9 cellular contexts compared by ENCODE assay signal in genomic region chr2:224442092-224442999, GRCh38. TPM values are rescaled to one million over a fixed set of nuclear protein-coding genes. Genes with fewer than 3 reads are reported as not detected.
A peak's percentile ranks its signal among the peaks of the same experiment; 100 is the strongest.
DNase-seq lines count a peak whose midpoint lies in the region; ATAC-seq and TF ChIP-seq lines count a peak whose summit lies in the region.
"Had no signal": no experiment of that assay in that cellular context is flagged by ENCODE, and none has a peak within 500 bp of the region (broad histone marks: within the 10 kb centered on the region; RNA-seq: fewer than 3 reads in every experiment).

No MANE protein-coding gene starts in this region.

- no peak for TF ChIP-seq CTCF in CD4-positive, alpha-beta T cell (IDR thresholded peaks at IDR 0.05)
- TF ChIP-seq CTCF in activated CD8-positive, alpha-beta T cell treated with anti-CD3 and anti-CD28 coated beads for 36 hours (IDR thresholded peaks at IDR 0.05): no peak
- no peak for TF ChIP-seq CTCF in left ventricle myocardium inferior (IDR thresholded peaks at IDR 0.05; ENCODE audit: borderline replicate concordance)

- no peak overlapping the region for H3K27ac ChIP-seq in CD4-positive, alpha-beta T cell (ENCODE audit: low read depth, low read length)
- no peak overlapping the region for H3K27ac ChIP-seq in left ventricle myocardium inferior (replicated peaks)

- H3K9me3 Mint-ChIP-seq in CD4-positive, alpha-beta T cell: no peaks in the 10 kb centered on the region
- H3K9me3 Mint-ChIP-seq in activated CD8-positive, alpha-beta T cell treated with anti-CD3 and anti-CD28 coated beads for 36 hours: no peaks in the 10 kb centered on the region
- H3K9me3 Mint-ChIP-seq in stimulated activated naive B cell treated with anti-CD40 and anti-IgM and Interleukin-4, amounts not matched to agents 10 μg/mL and 1 μg/mL and 100 μg/mL, for 72 hours: no peaks in the 10 kb centered on the region

- intact Hi-C loops in CD4-positive, alpha-beta T cell (cut with DNase I, micrococcal nuclease): no loop called here
- intact Hi-C loops in activated CD8-positive, alpha-beta T cell treated with anti-CD3 and anti-CD28 coated beads for 36 hours (cut with micrococcal nuclease): no loop called here
- intact Hi-C loops in left ventricle myocardium inferior (cut with micrococcal nuclease): no loop called here

- peaks cover 28% of the 10 kb centered on the region for H3K27me3 ChIP-seq in CD4-positive, alpha-beta T cell (ENCODE audit: control insufficient read depth, insufficient read depth, low read length)
- H3K27me3 ChIP-seq in left ventricle myocardium inferior (ENCODE audit: low read depth): peaks cover 34% of the 10 kb centered on the region

- H3K36me3 ChIP-seq in left ventricle myocardium inferior: no peaks in the 10 kb centered on the region

- peaks cover 56% of the 10 kb centered on the region for H3K27me3 Mint-ChIP-seq in CD4-positive, alpha-beta T cell
- H3K27me3 Mint-ChIP-seq in activated CD8-positive, alpha-beta T cell treated with anti-CD3 and anti-CD28 coated beads for 36 hours: peaks cover 37% of the 10 kb centered on the region
- H3K27me3 Mint-ChIP-seq in stimulated activated naive B cell treated with anti-CD40 and anti-IgM and Interleukin-4, amounts not matched to agents 10 μg/mL and 1 μg/mL and 100 μg/mL, for 72 hours: peaks cover 26 to 30% of the 10 kb centered on the region in 2 donors

- peak overlapping the region; percentile 68 for H3K4me3 Mint-ChIP-seq in CD4-positive, alpha-beta T cell
- H3K4me3 Mint-ChIP-seq in activated CD8-positive, alpha-beta T cell treated with anti-CD3 and anti-CD28 coated beads for 36 hours: peak overlapping the region; percentile 64
- H3K4me3 Mint-ChIP-seq in stimulated activated naive B cell treated with anti-CD40 and anti-IgM and Interleukin-4, amounts not matched to agents 10 μg/mL and 1 μg/mL and 100 μg/mL, for 72 hours: peak overlapping the region; percentile 80 to 83

- CTCF ChIA-PET in CD4-positive, alpha-beta T cell (lab: Charles Lee): no interaction called here
- CTCF ChIA-PET in activated CD8-positive, alpha-beta T cell treated with anti-CD3 and anti-CD28 coated beads for 36 hours (lab: Charles Lee): interaction anchor here (2.8 kb wide), 1 partner anchor 208 kb away, joined by 9 read pairs; no protein-coding TSS in a partner anchor

- POLR2A ChIA-PET in CD4-positive, alpha-beta T cell (lab: Charles Lee): no interaction called here
- POLR2A ChIA-PET in activated CD8-positive, alpha-beta T cell treated with anti-CD3 and anti-CD28 coated beads for 36 hours (lab: Charles Lee): no interaction called here

- H3K4me3 ChIP-seq in left ventricle myocardium inferior: peak overlapping the region; percentile 70

- H3K36me3 Mint-ChIP-seq in CD4-positive, alpha-beta T cell (ENCODE audit: low read depth): no peaks in the 10 kb centered on the region
- H3K36me3 Mint-ChIP-seq in activated CD8-positive, alpha-beta T cell treated with anti-CD3 and anti-CD28 coated beads for 36 hours (ENCODE audit: low read depth): no peaks in the 10 kb centered on the region
- H3K36me3 Mint-ChIP-seq in stimulated activated naive B cell treated with anti-CD40 and anti-IgM and Interleukin-4, amounts not matched to agents 10 μg/mL and 1 μg/mL and 100 μg/mL, for 72 hours: no peaks in the 10 kb centered on the region

- in situ Hi-C loops in KBM-7 (cut with MboI; ENCODE audit: low pct_unique_long_range_greater_than_20kb, low sequenced_read_pairs): no loop called here

- no peak for DNase-seq in CD4-positive, alpha-beta T cell
- DNase-seq in activated CD8-positive, alpha-beta T cell treated with anti-CD3 and anti-CD28 coated beads for 36 hours: peak; percentile 26
- no peak for DNase-seq in left ventricle myocardium inferior
- DNase-seq in stimulated activated naive B cell treated with anti-CD40 and anti-IgM and Interleukin-4, amounts not matched to agents 10 μg/mL and 1 μg/mL and 100 μg/mL, for 72 hours: peak; percentile 9
- no peak for DNase-seq in T-helper 9 cell
- DNase-seq in KBM-7: no peak

- peaks cover 12% of the 10 kb centered on the region for H3K4me1 ChIP-seq in left ventricle myocardium inferior

- no peak overlapping the region for H3K27ac Mint-ChIP-seq in CD4-positive, alpha-beta T cell
- no peak overlapping the region for H3K27ac Mint-ChIP-seq in activated CD8-positive, alpha-beta T cell treated with anti-CD3 and anti-CD28 coated beads for 36 hours
- H3K27ac Mint-ChIP-seq in stimulated activated naive B cell treated with anti-CD40 and anti-IgM and Interleukin-4, amounts not matched to agents 10 μg/mL and 1 μg/mL and 100 μg/mL, for 72 hours: peak overlapping the region; percentile 88

- peak; percentile 64 for ATAC-seq in CD4-positive, alpha-beta T cell (ENCODE audit: poor library complexity)
- ATAC-seq in GM19463 (IDR thresholded peaks at IDR 0.05; ENCODE audit: unreplicated experiment) (peak; percentile 64), GM19328 (IDR thresholded peaks at IDR 0.05; ENCODE audit: unreplicated experiment) (no peak)
- ATAC-seq in activated CD8-positive, alpha-beta T cell treated with anti-CD3 and anti-CD28 coated beads for 36 hours: peak; percentile 53
- peak; percentile 75 to 78 for ATAC-seq in stimulated activated naive B cell treated with anti-CD40 and anti-IgM and Interleukin-4, amounts not matched to agents 10 μg/mL and 1 μg/mL and 100 μg/mL, for 72 hours (replicated peaks)

- peaks cover 5% of the 10 kb centered on the region for H3K4me1 Mint-ChIP-seq in CD4-positive, alpha-beta T cell (ENCODE audit: low read depth)
- H3K4me1 Mint-ChIP-seq in activated CD8-positive, alpha-beta T cell treated with anti-CD3 and anti-CD28 coated beads for 36 hours (ENCODE audit: low read depth): peaks cover 10% of the 10 kb centered on the region
- peaks cover 11 to 18% of the 10 kb centered on the region in 2 donors for H3K4me1 Mint-ChIP-seq in stimulated activated naive B cell treated with anti-CD40 and anti-IgM and Interleukin-4, amounts not matched to agents 10 μg/mL and 1 μg/mL and 100 μg/mL, for 72 hours

- H3K9me3 ChIP-seq in CD4-positive, alpha-beta T cell (ENCODE audit: control insufficient read depth, low read length): no peaks in the 10 kb centered on the region
- peaks cover 8% of the 10 kb centered on the region for H3K9me3 ChIP-seq in left ventricle myocardium inferior (replicated peaks)

RNA-seq across cellular contexts. Expression of gene FAM124B, which starts 40.4 kb away (rescaled TPM):
- 1 to 10 TPM; 1.1 to 1.3 TPM for total RNA-seq in CD4-positive, alpha-beta T cell
- total RNA-seq in activated CD8-positive, alpha-beta T cell treated with anti-CD3 and anti-CD28 coated beads for 36 hours: under 1 TPM in 1 of 2 experiments, not detected in 1; 0.25 TPM
- 1.1 TPM for total RNA-seq in left ventricle myocardium inferior
- total RNA-seq: HT1080 had no signal

Comparison
In these comparisons a context has a peak if more than half of its experiments do, and no peak if none do; other contexts are left out.
1. DNase-seq: peak in activated CD8-positive, alpha-beta T cell treated with anti-CD3 and anti-CD28 coated beads for 36 hours (single experiment) and stimulated activated naive B cell treated with anti-CD40 and anti-IgM and Interleukin-4, amounts not matched to agents 10 μg/mL and 1 μg/mL and 100 μg/mL, for 72 hours (single experiment); none in CD4-positive, alpha-beta T cell (0 of 10), left ventricle myocardium inferior (single experiment), T-helper 9 cell (single experiment) and KBM-7 (single experiment).
2. Peak in every context shown above with its lines, with median percentiles within 50 percentile points of each other: H3K4me3 Mint-ChIP-seq.